Comparison of ENCODE assay signal across 17 cellular contexts in genomic region chr1:118158918-118159317, GRCh38. TPM values are rescaled to one million over a fixed set of nuclear protein-coding genes. Genes with fewer than 3 reads are reported as not detected.
DNase-seq lines count a peak whose midpoint lies in the region; ATAC-seq and FAIRE-seq lines count a peak whose summit lies in the region.
"Had no signal": no experiment of that assay in that cellular context is flagged by ENCODE, and none has a peak within 500 bp of the region (broad histone marks: within the 10 kb centered on the region; RNA-seq: fewer than 3 reads in every experiment).

No MANE protein-coding gene starts in this region.

- peak; percentile 62 for DNase-seq in ELR (ENCODE audit: low read depth)
- DNase-seq in RCC 7860 (ENCODE audit: low spot score) = peak; percentile 75
- peak; percentile 54 for DNase-seq in non-pigmented ciliary epithelial cell (ENCODE audit: low read depth)
- DNase-seq in caudate nucleus (lab: John Stamatoyannopoulos, UW) = no peak
- no peak for DNase-seq in HuH-7.5 (ENCODE audit: low spot score)
- no peak for DNase-seq in SK-N-DZ (ENCODE audit: low spot score)
- DNase-seq: CD4-positive, CD25-positive, alpha-beta regulatory T cell; lower lobe of right lung; NCI-H1092 treated with DMSO at 0.1 percent for 48 hours; NCI-H510A treated with DMSO at 0.1 percent for 48 hours; Peyer's patch; T-helper 9 cell had no signal

- peak; percentile 89 for FAIRE-seq in RCC 7860 (lab: Jason Lieb, UNC)
- FAIRE-seq: endometrium had no signal

- peak; percentile 89 for ATAC-seq in esophagus mucosa
- ATAC-seq in HG03280 (IDR thresholded peaks at IDR 0.05; ENCODE audit: unreplicated experiment) = no peak
- ATAC-seq: activated T-helper 17 cell treated with anti-CD3 and anti-CD28 coated beads, Interleukin-2, amount 50 U/mL, for 72 hours; lower lobe of right lung had no signal

- H3K27ac ChIP-seq in caudate nucleus (ENCODE audit: low read depth, low read length) = no peak overlapping the region
- H3K27ac ChIP-seq: cardiac muscle cell, lower lobe of right lung, Peyer's patch had no signal

RNA-seq across cellular contexts. Expression of gene SPAG17, which starts 26.1 kb away (rescaled TPM):
- total RNA-seq in esophagus mucosa = 18.8 TPM
- polyA plus RNA-seq in SK-N-DZ (2014; cell fraction: cytosol; rRNA removed) = not detected in 2 replicates
- polyA plus RNA-seq in SK-N-DZ (2014; cell fraction: nucleus; rRNA removed) = not detected in 2 replicates
- total RNA-seq: activated T-helper 17 cell treated with anti-CD3 and anti-CD28 coated beads, Interleukin-2, amount 50 U/mL, for 72 hours; CD4-positive, CD25-positive, alpha-beta regulatory T cell; Peyer's patch had no signal
- polyA plus RNA-seq: CD4-positive, CD25-positive, alpha-beta regulatory T cell had no signal

Comparison
In these comparisons a context has a peak if more than half of its experiments do, and no peak if none do; other contexts are left out.
1. DNase-seq: peak in ELR (single experiment), RCC 7860 (single experiment) and non-pigmented ciliary epithelial cell (single experiment); none in caudate nucleus (0 of 61), HuH-7.5 (single experiment) and SK-N-DZ (single experiment).